8 cellular contexts compared by ENCODE assay signal in genomic region chr11:6481012-6481923, GRCh38.
A peak's percentile ranks its signal among the peaks of the same experiment; 100 is the strongest.
DNase-seq lines count a peak whose midpoint lies in the region; ATAC-seq lines count a peak whose summit lies in the region.

A gene with protein sequence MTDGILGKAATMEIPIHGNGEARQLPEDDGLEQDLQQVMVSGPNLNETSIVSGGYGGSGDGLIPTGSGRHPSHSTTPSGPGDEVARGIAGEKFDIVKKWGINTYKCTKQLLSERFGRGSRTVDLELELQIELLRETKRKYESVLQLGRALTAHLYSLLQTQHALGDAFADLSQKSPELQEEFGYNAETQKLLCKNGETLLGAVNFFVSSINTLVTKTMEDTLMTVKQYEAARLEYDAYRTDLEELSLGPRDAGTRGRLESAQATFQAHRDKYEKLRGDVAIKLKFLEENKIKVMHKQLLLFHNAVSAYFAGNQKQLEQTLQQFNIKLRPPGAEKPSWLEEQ (minus strand): TSS chr11:6481331. CDS start chr11:6480421, 910 bp downstream.
A gene with protein sequence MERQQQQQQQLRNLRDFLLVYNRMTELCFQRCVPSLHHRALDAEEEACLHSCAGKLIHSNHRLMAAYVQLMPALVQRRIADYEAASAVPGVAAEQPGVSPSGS (plus strand): TSS chr11:6481501. CDS start chr11:6481517, 16 bp downstream.

- DNase-seq in NCI-H748 (lab: John Stamatoyannopoulos, UW; ENCODE audit: unreplicated experiment) (peak; percentile 98), dedifferentiated amniotic fluid mesenchymal stem cell (ENCODE audit: extremely low spot score) (peak; percentile 98), left kidney (ENCODE audit: low read depth, low spot score) (peak; percentile 99)
- DNase-seq in activated CD4-positive, alpha-beta T cell treated with anti-CD3 and anti-CD28 coated beads, Interleukin-2, amount 50 U/mL, for 1 hour, result peak; percentile 96
- peak; percentile 98 for DNase-seq in stimulated activated CD4-positive, alpha-beta T cell treated with anti-CD3 and anti-CD28 coated beads, Interleukin-2, amount 100 ng/mL, for 24 hours

- peak; percentile 99 for ATAC-seq in GM19351 (IDR thresholded peaks at IDR 0.05; ENCODE audit: unreplicated experiment)
- peak; percentile 99 for ATAC-seq in HG03521 (IDR thresholded peaks at IDR 0.05; ENCODE audit: unreplicated experiment)

- peak within 1 kb of the TSS; percentile 77 to 93 (median 90) for H3K27ac ChIP-seq in BLaER1 treated with 17β-estradiol and CSF1 and Interleukin-3, amounts not matched to agents 10 nM and 100 nM

- H3K4me2 ChIP-seq in BLaER1 treated with 17β-estradiol and CSF1 and Interleukin-3, amounts not matched to agents 10 nM and 100 nM, result peak within 1 kb of the TSS; percentile 93 to 100 (median 98)

- peaks cover 0 to 44% (median 24%) of the 10 kb centered on the region in 11 experiments; a peak in 12 of 22 replicates for H4K20me1 ChIP-seq in BLaER1 treated with 17β-estradiol and CSF1 and Interleukin-3, amounts not matched to agents 10 nM and 100 nM

- H3K9me3 ChIP-seq in BLaER1 treated with 17β-estradiol and CSF1 and Interleukin-3, amounts not matched to agents 10 nM and 100 nM (replicated peaks in 1 of 11), result no peaks in the 10 kb centered on the region

- peaks cover 26 to 45% (median 31%) of the 10 kb centered on the region in 10 experiments for H3K4me1 ChIP-seq in BLaER1 treated with 17β-estradiol and CSF1 and Interleukin-3, amounts not matched to agents 10 nM and 100 nM

- H3K4me3 ChIP-seq in BLaER1 treated with 17β-estradiol and CSF1 and Interleukin-3, amounts not matched to agents 10 nM and 100 nM, result peak within 1 kb of the TSS; percentile 70 to 93 (median 82)

- H3K9ac ChIP-seq in BLaER1 treated with 17β-estradiol and CSF1 and Interleukin-3, amounts not matched to agents 10 nM and 100 nM, result peak within 1 kb of the TSS; percentile 87 to 95 (median 93)

- no peaks in the 10 kb centered on the region for H3K27me3 ChIP-seq in BLaER1 treated with 17β-estradiol and CSF1 and Interleukin-3, amounts not matched to agents 10 nM and 100 nM

- peaks cover 69 to 78% (median 75%) of the 10 kb centered on the region in 11 experiments for H3K36me3 ChIP-seq in BLaER1 treated with 17β-estradiol and CSF1 and Interleukin-3, amounts not matched to agents 10 nM and 100 nM

Comparison
In these comparisons a context has a peak if more than half of its experiments do, and no peak if none do; other contexts are left out.
1. Peak in every context shown above with its lines: DNase-seq, ATAC-seq, H3K4me3 ChIP-seq and H3K27ac ChIP-seq.